Comparison of ENCODE assay signal across 25 cellular contexts in genomic region chr5:151237685-151238084, GRCh38. TPM values are rescaled to one million over a fixed set of nuclear protein-coding genes. Genes with fewer than 3 reads are reported as not detected.
DNase-seq lines count a peak whose midpoint lies in the region; ATAC-seq and TF ChIP-seq lines count a peak whose summit lies in the region.
"Had no signal": no experiment of that assay in that cellular context is flagged by ENCODE, and none has a peak within 500 bp of the region (broad histone marks: within the 10 kb centered on the region; RNA-seq: fewer than 3 reads in every experiment).

No MANE protein-coding gene starts in this region.

- no peaks in the 10 kb centered on the region for H3K36me3 Mint-ChIP-seq in immature natural killer cell
- H3K36me3 Mint-ChIP-seq: WTC11 had no signal

- intact Hi-C loops in left ventricle myocardium superior (cut with micrococcal nuclease) = loop anchor here (10.0 kb wide), 1 partner anchor 113 kb away; no protein-coding TSS in a partner anchor

- DNase-seq in cardiac muscle cell (ENCODE audit: low read depth in 1 of 2, low spot score in 1 of 2) = no peak
- DNase-seq in left ventricle myocardium superior = no peak
- no peak for DNase-seq in foreskin fibroblast
- DNase-seq in immature natural killer cell = no peak
- DNase-seq: activated CD4-positive, alpha-beta T cell treated with anti-CD3 and anti-CD28 coated beads, Interleukin-2, amount 50 U/mL, for 4 hours; activated gamma-delta T cell; activated T-cell treated with anti-CD3 and anti-CD28 coated beads for 4 hours; adrenal gland; BE2C; KG1; left lung; NCI-H146; NCI-H526; stimulated activated CD4-positive, alpha-beta T cell treated with anti-CD3 and anti-CD28 coated beads, Interleukin-4, amount 100 ng/mL, for 1 hour; T1000 had no signal

- H3K27me3 ChIP-seq in cardiac muscle cell = no peaks in the 10 kb centered on the region
- no peaks in the 10 kb centered on the region for H3K27me3 ChIP-seq in OCI-LY3 (ENCODE audit: low read depth, low read length)
- H3K27me3 ChIP-seq in gastroesophageal sphincter = no peaks in the 10 kb centered on the region
- no peaks in the 10 kb centered on the region for H3K27me3 ChIP-seq in stomach smooth muscle (ENCODE audit: control insufficient read depth in 1 of 2, insufficient read depth in 2 of 2, low read length in 2 of 2)
- H3K27me3 ChIP-seq: adrenal gland, BE2C, left lung, upper lobe of left lung had no signal

- H3K4me3 Mint-ChIP-seq in immature natural killer cell = no peak overlapping the region
- H3K4me3 Mint-ChIP-seq: stimulated activated naive CD8-positive, alpha-beta T cell treated with anti-CD3 and anti-CD28 coated beads, Interleukin-15, Interleukin-2, amounts not matched to agents 100 ng/mL and 50 ng/mL, for 24 hours; WTC11 had no signal

- TF ChIP-seq EP300 in gastroesophageal sphincter (IDR thresholded peaks at IDR 0.05) = no peak

- peak overlapping the region; percentile 96 for H3K4me2 ChIP-seq in OCI-LY3 (ENCODE audit: low read length)
- H3K4me2 ChIP-seq: A549, smooth muscle cell had no signal

- H3K27ac ChIP-seq in cardiac muscle cell = peak overlapping the region; percentile 97
- H3K27ac ChIP-seq in OCI-LY3 (ENCODE audit: low read length) = peak overlapping the region; percentile 91
- H3K27ac ChIP-seq in gastroesophageal sphincter = peak overlapping the region; percentile 70 to 89 (median 85)
- H3K27ac ChIP-seq in stomach smooth muscle (ENCODE audit: low read length) = peak overlapping the region; percentile 92
- H3K27ac ChIP-seq: A549, left lung, upper lobe of left lung had no signal

- TF ChIP-seq CTCF in cardiac muscle cell (IDR thresholded peaks at IDR 0.05; ENCODE audit: low read depth, low read length) = no peak
- TF ChIP-seq CTCF in OCI-LY3 (IDR thresholded peaks at IDR 0.05; ENCODE audit: low read depth, low read length) = no peak
- TF ChIP-seq CTCF in gastroesophageal sphincter (IDR thresholded peaks at IDR 0.05) = no peak
- TF ChIP-seq CTCF in foreskin fibroblast (IDR thresholded peaks at IDR 0.05; ENCODE audit: low read depth, low read length) = no peak

- H3K27me3 Mint-ChIP-seq in immature natural killer cell (ENCODE audit: low read depth in 3 of 3) = peaks cover 0 to 5% (median 2%) of the 10 kb centered on the region in 3 donors
- H3K27me3 Mint-ChIP-seq: stimulated activated naive CD8-positive, alpha-beta T cell treated with anti-CD3 and anti-CD28 coated beads, Interleukin-15, Interleukin-2, amounts not matched to agents 100 ng/mL and 50 ng/mL, for 24 hours had no signal

- no peak overlapping the region for H3K4me3 ChIP-seq in cardiac muscle cell
- H3K4me3 ChIP-seq in OCI-LY3 (ENCODE audit: low read length) = peak overlapping the region; percentile 73
- peak overlapping the region in 1 of 2 donors; percentile 43 for H3K4me3 ChIP-seq in gastroesophageal sphincter
- peak overlapping the region; percentile 67 to 69 for H3K4me3 ChIP-seq in stomach smooth muscle (ENCODE audit: low read length in 2 of 2)
- H3K4me3 ChIP-seq in foreskin fibroblast (ENCODE audit: low read depth in 1 of 2, low read length in 2 of 2) = no peak overlapping the region
- H3K4me3 ChIP-seq: A549, HAP-1, left lung, smooth muscle cell, upper lobe of left lung had no signal

- no peak overlapping the region for H3K27ac Mint-ChIP-seq in immature natural killer cell
- H3K27ac Mint-ChIP-seq: stimulated activated naive CD8-positive, alpha-beta T cell treated with anti-CD3 and anti-CD28 coated beads, Interleukin-15, Interleukin-2, amounts not matched to agents 100 ng/mL and 50 ng/mL, for 24 hours; WTC11 had no signal

- no peaks in the 10 kb centered on the region for H4K20me1 ChIP-seq in OCI-LY3 (ENCODE audit: insufficient read depth, low read length)

- ATAC-seq in left ventricle myocardium superior (no peak), gastroesophageal sphincter (no peak), HG03097 (IDR thresholded peaks at IDR 0.05; ENCODE audit: low FRiP score, unreplicated experiment) (no peak)
- ATAC-seq: A549, left lung had no signal

- 37 to 100% methylated on average over 2 to 5 of the region's 7 CpGs for WGBS in gastroesophageal sphincter (ENCODE audit: low coverage in 1 of 2), 2 donors

- H2AFZ ChIP-seq in OCI-LY3 (ENCODE audit: low read depth, low read length) = peak overlapping the region; percentile 19; the same call in 1 of the 2 replicates

- no peaks in the 10 kb centered on the region for H3K9me3 Mint-ChIP-seq in immature natural killer cell
- H3K9me3 Mint-ChIP-seq: stimulated activated naive CD8-positive, alpha-beta T cell treated with anti-CD3 and anti-CD28 coated beads, Interleukin-15, Interleukin-2, amounts not matched to agents 100 ng/mL and 50 ng/mL, for 24 hours had no signal

- H3K36me3 ChIP-seq in cardiac muscle cell (no peaks in the 10 kb centered on the region), OCI-LY3 (replicated peaks; ENCODE audit: low read depth, low read length) (no peaks in the 10 kb centered on the region), gastroesophageal sphincter (no peaks in the 10 kb centered on the region), stomach smooth muscle (ENCODE audit: control insufficient read depth in 2 of 2, insufficient read depth in 2 of 2, low read length in 2 of 2) (no peaks in the 10 kb centered on the region)
- H3K36me3 ChIP-seq: adrenal gland, BE2C, HAP-1, left lung, upper lobe of left lung had no signal

- TF ChIP-seq POLR2A in gastroesophageal sphincter (IDR thresholded peaks at IDR 0.05) = no peak

- no peaks in the 10 kb centered on the region for H3K79me2 ChIP-seq in OCI-LY3 (ENCODE audit: low read length)

- H3K4me1 Mint-ChIP-seq in immature natural killer cell = peaks cover 20 to 28% of the 10 kb centered on the region in 2 donors

- no peaks in the 10 kb centered on the region for H3K9me3 ChIP-seq in cardiac muscle cell (ENCODE audit: low read depth)
- no peaks in the 10 kb centered on the region for H3K9me3 ChIP-seq in OCI-LY3 (ENCODE audit: insufficient read depth, low read length)
- no peaks in the 10 kb centered on the region for H3K9me3 ChIP-seq in gastroesophageal sphincter
- no peaks in the 10 kb centered on the region for H3K9me3 ChIP-seq in stomach smooth muscle (ENCODE audit: control insufficient read depth in 2 of 2, low read length in 2 of 2)
- H3K9me3 ChIP-seq: A549, adrenal gland, BE2C, HAP-1, left lung, upper lobe of left lung had no signal

- H3K4me1 ChIP-seq in cardiac muscle cell (ENCODE audit: low read depth) = peaks cover 25% of the 10 kb centered on the region
- H3K4me1 ChIP-seq in OCI-LY3 (ENCODE audit: low read length) = peaks cover 66% of the 10 kb centered on the region
- H3K4me1 ChIP-seq in gastroesophageal sphincter = peaks cover 0 to 49% (median 24%) of the 10 kb centered on the region in 3 donors
- peaks cover 38% of the 10 kb centered on the region for H3K4me1 ChIP-seq in stomach smooth muscle (ENCODE audit: control insufficient read depth, insufficient read depth, low read length)
- H3K4me1 ChIP-seq: BE2C, HAP-1 had no signal

- H3K9ac ChIP-seq in OCI-LY3 (ENCODE audit: low read length) (peak overlapping the region; percentile 95), stomach smooth muscle (ENCODE audit: low read length in 2 of 2) (peak overlapping the region; percentile 60 to 71)

RNA-seq across cellular contexts. Expression of gene CCDC69, which starts 13.8 kb away (rescaled TPM):
- total RNA-seq in cardiac muscle cell (85.4 and 104 TPM in 2 replicates), left ventricle myocardium superior (178 TPM), gastroesophageal sphincter (100 to 1,000 TPM; 204 to 317 (median 256) TPM)
- polyA plus RNA-seq in cardiac muscle cell (70.4 and 102 TPM in 2 replicates), immature natural killer cell (100 to 1,000 TPM in 2 of 3 donors, 10 to 100 TPM in 1; 88.1 to 256 (median 149) TPM)

RNA-seq across cellular contexts. Expression of gene GM2A, which starts 15.3 kb away (rescaled TPM):
- total RNA-seq in cardiac muscle cell = 53.7 and 56.3 TPM in 2 replicates
- 34.3 and 36.5 TPM in 2 replicates for polyA plus RNA-seq in cardiac muscle cell
- total RNA-seq in left ventricle myocardium superior = 32.1 TPM
- total RNA-seq in gastroesophageal sphincter = 10 to 100 TPM; 23.3 to 37.2 (median 29.1) TPM
- 1 to 10 TPM; 4.6 to 8.7 (median 5.2) TPM for polyA plus RNA-seq in immature natural killer cell

Comparison
In these comparisons a context has a peak if more than half of its experiments do, and no peak if none do; other contexts are left out.
1. H3K4me3 ChIP-seq: peak in OCI-LY3 (single experiment) and stomach smooth muscle (2 of 2); none in cardiac muscle cell (single experiment) and foreskin fibroblast (0 of 2).
2. Peak in every context shown above with its lines, with median percentiles within 50 percentile points of each other: H3K27ac ChIP-seq.